Comparison of ENCODE assay signal across 2 cellular contexts in genomic region chr20:14446446-14446845, GRCh38.
TF ChIP-seq lines count a peak whose summit lies in the region.

No MANE protein-coding gene starts in this region.

TF ChIP-seq in IMR-90, 13 proteins besides CTCF, POLR2A, EP300 and RAD21:
- TF ChIP-seq, protein P1, sequence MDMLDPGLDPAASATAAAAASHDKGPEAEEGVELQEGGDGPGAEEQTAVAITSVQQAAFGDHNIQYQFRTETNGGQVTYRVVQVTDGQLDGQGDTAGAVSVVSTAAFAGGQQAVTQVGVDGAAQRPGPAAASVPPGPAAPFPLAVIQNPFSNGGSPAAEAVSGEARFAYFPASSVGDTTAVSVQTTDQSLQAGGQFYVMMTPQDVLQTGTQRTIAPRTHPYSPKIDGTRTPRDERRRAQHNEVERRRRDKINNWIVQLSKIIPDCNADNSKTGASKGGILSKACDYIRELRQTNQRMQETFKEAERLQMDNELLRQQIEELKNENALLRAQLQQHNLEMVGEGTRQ (IDR thresholded peaks at IDR 0.05; ENCODE audit: low read depth, low read length): no peak
- TF ChIP-seq FOS (IDR thresholded peaks at IDR 0.05; ENCODE audit: low read depth, low read length): no peak
- TF ChIP-seq NFE2L2 (IDR thresholded peaks at IDR 0.05; ENCODE audit: low read depth, low read length): no peak
- TF ChIP-seq BHLHE40 (IDR thresholded peaks at IDR 0.05; ENCODE audit: low read depth, low read length): no peak
- TF ChIP-seq CHD1 (IDR thresholded peaks at IDR 0.05; ENCODE audit: low read depth, low read length): no peak
- TF ChIP-seq MXI1 (IDR thresholded peaks at IDR 0.05; ENCODE audit: borderline replicate concordance, low read depth, low read length): no peak
- TF ChIP-seq MAFK (IDR thresholded peaks at IDR 0.05; ENCODE audit: low read depth, low read length): no peak
- TF ChIP-seq SMC3 (IDR thresholded peaks at IDR 0.05; ENCODE audit: low read depth, low read length): no peak
- TF ChIP-seq MAZ (IDR thresholded peaks at IDR 0.05; ENCODE audit: borderline replicate concordance, low read depth, low read length): no peak
- no peak for TF ChIP-seq CEBPB (IDR thresholded peaks at IDR 0.05; ENCODE audit: low read depth, low read length)
- no peak for TF ChIP-seq RFX5 (IDR thresholded peaks at IDR 0.05; ENCODE audit: low read depth, low read length)
- TF ChIP-seq ELK1 (IDR thresholded peaks at IDR 0.05; ENCODE audit: borderline replicate concordance, low read depth, low read length): no peak
- no peak for TF ChIP-seq RCOR1 (IDR thresholded peaks at IDR 0.05; ENCODE audit: insufficient replicate concordance, low read length)
TF ChIP-seq in IMR-90: peak in this region for 0.

TF ChIP-seq in endothelial cell of umbilical vein, 7 proteins besides CTCF, POLR2A, EP300 and RAD21 (continued from another document):
- TF ChIP-seq JUN (IDR thresholded peaks at IDR 0.05; ENCODE audit: borderline replicate concordance, insufficient read depth, insufficient read length, low read depth): no peak
- TF ChIP-seq GATA2 (IDR thresholded peaks at IDR 0.05; ENCODE audit: insufficient read depth, insufficient read length, low read depth, low read length): no peak
- TF ChIP-seq FOS (IDR thresholded peaks at IDR 0.05; ENCODE audit: borderline replicate concordance, insufficient read depth, low read length): no peak
- TF ChIP-seq EZH2 (IDR thresholded peaks at IDR 0.05; ENCODE audit: borderline replicate concordance, low read depth, low read length, severe bottlenecking): no peak
- TF ChIP-seq, protein P2, sequence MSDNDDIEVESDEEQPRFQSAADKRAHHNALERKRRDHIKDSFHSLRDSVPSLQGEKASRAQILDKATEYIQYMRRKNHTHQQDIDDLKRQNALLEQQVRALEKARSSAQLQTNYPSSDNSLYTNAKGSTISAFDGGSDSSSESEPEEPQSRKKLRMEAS (IDR thresholded peaks at IDR 0.05; ENCODE audit: insufficient read depth, insufficient read length): no peak
- TF ChIP-seq POLR2AphosphoS5 (IDR thresholded peaks at IDR 0.05; ENCODE audit: insufficient read depth, low read depth, low read length): no peak
